ENCODE assay signal across 20 cellular contexts in genomic region chr9:35577486-35577885, GRCh38. TPM values are rescaled to one million over a fixed set of nuclear protein-coding genes. Genes with fewer than 3 reads are reported as not detected.
DNase-seq lines count a peak whose midpoint lies in the region; ATAC-seq and TF ChIP-seq lines count a peak whose summit lies in the region.
"Had no signal": no experiment of that assay in that cellular context is flagged by ENCODE, and none has a peak within 500 bp of the region (broad histone marks: within the 10 kb centered on the region; RNA-seq: fewer than 3 reads in every experiment).

No MANE protein-coding gene starts in this region.

- ATAC-seq in activated CD4-positive, alpha-beta T cell treated with anti-CD3 and anti-CD28 coated beads for 36 hours = no peak
- no peak for ATAC-seq in activated CD8-positive, alpha-beta T cell treated with anti-CD3 and anti-CD28 coated beads for 36 hours
- ATAC-seq in HG02973 (IDR thresholded peaks at IDR 0.05; ENCODE audit: unreplicated experiment) = no peak

- no peak for DNase-seq in activated CD4-positive, alpha-beta T cell treated with anti-CD3 and anti-CD28 coated beads for 36 hours
- DNase-seq in activated CD4-positive, alpha-beta T cell treated with anti-CD3 and anti-CD28 coated beads for 1 hour = no peak
- peak; percentile 42 for DNase-seq in amniotic epithelial cell (ENCODE audit: low read depth)
- peak; percentile 40 for DNase-seq in fibroblast of the aortic adventitia (ENCODE audit: low read depth)
- DNase-seq in epidermal melanocyte (ENCODE audit: insufficient read length, low spot score) = no peak
- DNase-seq in GDM1 (lab: John Stamatoyannopoulos, UW) = no peak
- DNase-seq in activated CD8-positive, alpha-beta T cell treated with anti-CD3 and anti-CD28 coated beads for 36 hours = no peak
- DNase-seq: AML-193; BE2C; Calu3; CD4-positive, alpha-beta memory T cell; COR-L47; DMS53; DMS79 treated with DMSO at 0.1 percent for 48 hours; GOT3; HFFc6 had no signal

- no peak for TF ChIP-seq CTCF in fibroblast of the aortic adventitia (IDR thresholded peaks at IDR 0.05; ENCODE audit: insufficient read depth, low read length)
- TF ChIP-seq CTCF in activated CD8-positive, alpha-beta T cell treated with anti-CD3 and anti-CD28 coated beads for 36 hours (IDR thresholded peaks at IDR 0.05) = no peak

- H3K36me3 Mint-ChIP-seq in activated CD4-positive, alpha-beta T cell treated with anti-CD3 and anti-CD28 coated beads for 36 hours (ENCODE audit: low read depth) = peaks cover 43% of the 10 kb centered on the region
- H3K36me3 Mint-ChIP-seq in activated CD8-positive, alpha-beta T cell treated with anti-CD3 and anti-CD28 coated beads for 36 hours (ENCODE audit: low read depth) = peaks cover 38% of the 10 kb centered on the region

- CTCF ChIA-PET in activated CD4-positive, alpha-beta T cell treated with anti-CD3 and anti-CD28 coated beads for 36 hours (lab: Charles Lee) = interaction anchor here (0.6 to 1.0 kb wide), 2 partner anchors 26 to 153 kb away, joined by 3 read pairs; no protein-coding TSS in a partner anchor
- CTCF ChIA-PET in activated CD8-positive, alpha-beta T cell treated with anti-CD3 and anti-CD28 coated beads for 36 hours (lab: Charles Lee) = interaction anchor here (1.1 to 1.3 kb wide), 2 partner anchors 24 to 152 kb away, joined by 3 to 4 read pairs; no protein-coding TSS in a partner anchor

- intact Hi-C loops in activated CD4-positive, alpha-beta T cell treated with anti-CD3 and anti-CD28 coated beads for 36 hours (cut with DNase I, micrococcal nuclease) = no loop called here
- intact Hi-C loops in activated CD8-positive, alpha-beta T cell treated with anti-CD3 and anti-CD28 coated beads for 36 hours (cut with micrococcal nuclease) = no loop called here

- no peak overlapping the region for H3K4me3 Mint-ChIP-seq in activated CD4-positive, alpha-beta T cell treated with anti-CD3 and anti-CD28 coated beads for 36 hours
- no peak overlapping the region for H3K4me3 Mint-ChIP-seq in activated CD8-positive, alpha-beta T cell treated with anti-CD3 and anti-CD28 coated beads for 36 hours
- H3K4me3 Mint-ChIP-seq: CD14-positive monocyte; CD4-positive, alpha-beta memory T cell; HFFc6 had no signal

- POLR2A ChIA-PET in activated CD4-positive, alpha-beta T cell treated with anti-CD3 and anti-CD28 coated beads for 36 hours (lab: Charles Lee) = no interaction called here
- POLR2A ChIA-PET in activated CD8-positive, alpha-beta T cell treated with anti-CD3 and anti-CD28 coated beads for 36 hours (lab: Charles Lee) = no interaction called here

- peaks cover 32% of the 10 kb centered on the region for H3K9me3 Mint-ChIP-seq in activated CD4-positive, alpha-beta T cell treated with anti-CD3 and anti-CD28 coated beads for 36 hours (ENCODE audit: low read depth)
- peaks cover 25% of the 10 kb centered on the region for H3K9me3 Mint-ChIP-seq in activated CD8-positive, alpha-beta T cell treated with anti-CD3 and anti-CD28 coated beads for 36 hours

- H3K4me3 ChIP-seq in fibroblast of the aortic adventitia (ENCODE audit: low read depth, low read length) = no peak overlapping the region
- H3K4me3 ChIP-seq: BLaER1 treated with 17β-estradiol and CSF1 and Interleukin-3, amounts not matched to agents 10 nM and 100 nM; HAP-1 had no signal

- H3K27me3 Mint-ChIP-seq in activated CD4-positive, alpha-beta T cell treated with anti-CD3 and anti-CD28 coated beads for 36 hours = no peaks in the 10 kb centered on the region
- no peaks in the 10 kb centered on the region for H3K27me3 Mint-ChIP-seq in activated CD8-positive, alpha-beta T cell treated with anti-CD3 and anti-CD28 coated beads for 36 hours
- H3K27me3 Mint-ChIP-seq: CD4-positive, alpha-beta memory T cell had no signal

- H3K4me1 Mint-ChIP-seq in activated CD4-positive, alpha-beta T cell treated with anti-CD3 and anti-CD28 coated beads for 36 hours = peaks cover 26% of the 10 kb centered on the region
- H3K4me1 Mint-ChIP-seq in activated CD8-positive, alpha-beta T cell treated with anti-CD3 and anti-CD28 coated beads for 36 hours (ENCODE audit: low read depth) = peaks cover 22% of the 10 kb centered on the region
- H3K4me1 Mint-ChIP-seq: CD14-positive monocyte; CD4-positive, alpha-beta memory T cell had no signal

- peak overlapping the region; percentile 32 for H3K27ac Mint-ChIP-seq in activated CD4-positive, alpha-beta T cell treated with anti-CD3 and anti-CD28 coated beads for 36 hours
- H3K27ac Mint-ChIP-seq in activated CD8-positive, alpha-beta T cell treated with anti-CD3 and anti-CD28 coated beads for 36 hours = no peak overlapping the region
- H3K27ac Mint-ChIP-seq: CD14-positive monocyte; CD4-positive, alpha-beta memory T cell; HFFc6 had no signal

RNA-seq across cellular contexts. Expression of gene TESK1, which starts 27.6 kb away (rescaled TPM):
- total RNA-seq in activated CD4-positive, alpha-beta T cell treated with anti-CD3 and anti-CD28 coated beads for 36 hours = 10 to 100 TPM; 23.3 to 27.7 TPM
- total RNA-seq in fibroblast of the aortic adventitia (ENCODE audit: low replicate concordance) = 13.3 and 21.3 TPM in 2 replicates
- total RNA-seq in activated CD8-positive, alpha-beta T cell treated with anti-CD3 and anti-CD28 coated beads for 36 hours = 10 to 100 TPM; 26.1 to 26.9 TPM

RNA-seq across cellular contexts. Expression of gene CD72, which starts 40.7 kb away (rescaled TPM):
- 1 to 10 TPM; 6.5 to 8.7 TPM for total RNA-seq in activated CD4-positive, alpha-beta T cell treated with anti-CD3 and anti-CD28 coated beads for 36 hours
- total RNA-seq in fibroblast of the aortic adventitia (ENCODE audit: low replicate concordance) = 1.1 and 1.9 TPM in 2 replicates
- 10 to 100 TPM; 13.1 to 15.5 TPM for total RNA-seq in activated CD8-positive, alpha-beta T cell treated with anti-CD3 and anti-CD28 coated beads for 36 hours

Comparison
In these comparisons a context has a peak if more than half of its experiments do, and no peak if none do; other contexts are left out.
1. DNase-seq: peak in amniotic epithelial cell (single experiment) and fibroblast of the aortic adventitia (single experiment); none in activated CD4-positive, alpha-beta T cell treated with anti-CD3 and anti-CD28 coated beads for 36 hours (single experiment), activated CD4-positive, alpha-beta T cell treated with anti-CD3 and anti-CD28 coated beads for 1 hour (single experiment), epidermal melanocyte (single experiment), GDM1 (single experiment) and activated CD8-positive, alpha-beta T cell treated with anti-CD3 and anti-CD28 coated beads for 36 hours (single experiment).